In genomic region chr17:81509687-81510523, GRCh38 we compare ENCODE assay signal across 8 cellular contexts. TPM values are rescaled to one million over a fixed set of nuclear protein-coding genes. Genes with fewer than 3 reads are reported as not detected.
A peak's percentile ranks its signal among the peaks of the same experiment; 100 is the strongest.
DNase-seq lines count a peak whose midpoint lies in the region; ATAC-seq, FAIRE-seq and TF ChIP-seq lines count a peak whose summit lies in the region.

No MANE protein-coding gene starts in this region.

- peak; percentile 67 for TF ChIP-seq POLR2A in GM12892 (IDR thresholded peaks at IDR 0.05; ENCODE audit: low read depth, low read length)

- no peak for FAIRE-seq in GM12892 (lab: Jason Lieb, UNC)

- no peak overlapping the region for H3K27ac ChIP-seq in SJCRH30
- peak overlapping the region; percentile 68 for H3K27ac ChIP-seq in naive thymus-derived CD4-positive, alpha-beta T cell (ENCODE audit: low read depth, low read length)

- CTCF ChIA-PET in naive thymus-derived CD4-positive, alpha-beta T cell (lab: Charles Lee): no interaction called here

- no peaks in the 10 kb centered on the region for H3K27me3 ChIP-seq in SJCRH30
- H3K27me3 ChIP-seq in naive thymus-derived CD4-positive, alpha-beta T cell (ENCODE audit: control insufficient read depth in 2 of 2, insufficient read depth in 2 of 2, low read length in 2 of 2): no peaks in the 10 kb centered on the region

- ATAC-seq in naive thymus-derived CD4-positive, alpha-beta T cell: no peak
- ATAC-seq in HG03439 (IDR thresholded peaks at IDR 0.05; ENCODE audit: unreplicated experiment) (no peak), HG03159 (IDR thresholded peaks at IDR 0.05; ENCODE audit: unreplicated experiment) (no peak), GM18519 (IDR thresholded peaks at IDR 0.05; ENCODE audit: low FRiP score, unreplicated experiment) (no peak)

- POLR2A ChIA-PET in naive thymus-derived CD4-positive, alpha-beta T cell (lab: Charles Lee): interaction anchor here (0.5 to 7.5 kb wide), 19 partner anchors 7 to 1159 kb away, joined by 3 to 65 read pairs (median 5); partner anchors contain the start of genes ARL16, FAAP100, HGS and MRPL12

- peak overlapping the region; percentile 81 for H3K4me3 ChIP-seq in SJCRH30
- peak overlapping the region; percentile 77 for H3K4me3 ChIP-seq in naive thymus-derived CD4-positive, alpha-beta T cell (ENCODE audit: low read length)

- H3K4me1 ChIP-seq in SJCRH30: peaks cover 11% of the 10 kb centered on the region
- H3K4me1 ChIP-seq in naive thymus-derived CD4-positive, alpha-beta T cell (ENCODE audit: control insufficient read depth in 2 of 2, insufficient read depth in 2 of 2, low read length in 2 of 2): peaks cover 12 to 16% of the 10 kb centered on the region in 2 donors

- H3K4me1 Mint-ChIP-seq in dendritic cell treated with granulocyte-macrophage colony-stimulating factor and Interleukin-4, amounts not matched to agents 40 ng/mL and 50 ng/mL, for 4 days (ENCODE audit: low read depth): peaks cover 43% of the 10 kb centered on the region
- H3K4me1 Mint-ChIP-seq in naive thymus-derived CD4-positive, alpha-beta T cell: peaks cover 22 to 40% (median 35%) of the 10 kb centered on the region in 7 donors

- H3K27me3 Mint-ChIP-seq in dendritic cell treated with granulocyte-macrophage colony-stimulating factor and Interleukin-4, amounts not matched to agents 40 ng/mL and 50 ng/mL, for 4 days: peaks cover 2% of the 10 kb centered on the region
- H3K27me3 Mint-ChIP-seq in naive thymus-derived CD4-positive, alpha-beta T cell: peaks cover 0 to 10% (median 0%) of the 10 kb centered on the region in 5 donors

- H3K27ac Mint-ChIP-seq in dendritic cell treated with granulocyte-macrophage colony-stimulating factor and Interleukin-4, amounts not matched to agents 40 ng/mL and 50 ng/mL, for 4 days: peak overlapping the region; percentile 88
- peak overlapping the region; percentile 92 to 99 (median 95) for H3K27ac Mint-ChIP-seq in naive thymus-derived CD4-positive, alpha-beta T cell

- H3K9me3 Mint-ChIP-seq in dendritic cell treated with granulocyte-macrophage colony-stimulating factor and Interleukin-4, amounts not matched to agents 40 ng/mL and 50 ng/mL, for 4 days: no peaks in the 10 kb centered on the region
- peaks cover 0 to 19% (median 0%) of the 10 kb centered on the region in 11 donors for H3K9me3 Mint-ChIP-seq in naive thymus-derived CD4-positive, alpha-beta T cell

- peaks cover 48% of the 10 kb centered on the region for H3K36me3 Mint-ChIP-seq in dendritic cell treated with granulocyte-macrophage colony-stimulating factor and Interleukin-4, amounts not matched to agents 40 ng/mL and 50 ng/mL, for 4 days (ENCODE audit: low read depth)
- H3K36me3 Mint-ChIP-seq in naive thymus-derived CD4-positive, alpha-beta T cell: peaks cover 10 to 41% (median 34%) of the 10 kb centered on the region in 5 donors

- peaks cover 43% of the 10 kb centered on the region for H3K36me3 ChIP-seq in SJCRH30
- H3K36me3 ChIP-seq in naive thymus-derived CD4-positive, alpha-beta T cell (ENCODE audit: control insufficient read depth in 2 of 3, insufficient read depth in 3 of 3, low read length in 3 of 3): peaks cover 19 to 34% (median 22%) of the 10 kb centered on the region in 3 experiments

- DNase-seq in GM12892 (ENCODE audit: insufficient read length): no peak
- DNase-seq in SJCRH30: no peak
- peak in 7 of 9 donors; percentile 38 to 73 (median 55) for DNase-seq in naive thymus-derived CD4-positive, alpha-beta T cell
- no peak for DNase-seq in T-helper 9 cell

- H3K9me3 ChIP-seq in SJCRH30 (replicated peaks): no peaks in the 10 kb centered on the region
- no peaks in the 10 kb centered on the region for H3K9me3 ChIP-seq in naive thymus-derived CD4-positive, alpha-beta T cell (ENCODE audit: control insufficient read depth in 2 of 3, low read length in 3 of 3)

- H3K4me3 Mint-ChIP-seq in dendritic cell treated with granulocyte-macrophage colony-stimulating factor and Interleukin-4, amounts not matched to agents 40 ng/mL and 50 ng/mL, for 4 days: peak overlapping the region; percentile 99
- peak overlapping the region; percentile 91 to 100 (median 98) for H3K4me3 Mint-ChIP-seq in naive thymus-derived CD4-positive, alpha-beta T cell

- intact Hi-C loops in dendritic cell treated with granulocyte-macrophage colony-stimulating factor and Interleukin-4, amounts not matched to agents 40 ng/mL and 50 ng/mL, for 4 days (cut with micrococcal nuclease): loop anchor here (10.0 kb wide), 1 partner anchor 115 kb away; the partner anchor contains the start of gene BAHCC1
- intact Hi-C loops in naive thymus-derived CD4-positive, alpha-beta T cell (cut with micrococcal nuclease): loop anchor here (5.0 to 10.0 kb wide), 6 partner anchors 113 to 1698 kb away; partner anchors contain the start of genes ARL16 (in 2 of the 2), BAHCC1 (in 2 of the 2), HGS (in 2 of the 2) and CCDC137 (in 1 of the 2)

RNA-seq across cellular contexts. Expression of gene ACTG1, which starts 2.7 kb away (rescaled TPM):
- 2,092 TPM for polyA plus RNA-seq in GM12892 (2012; ENCODE audit: missing spikeins)
- 2,768 and 3,121 TPM in 2 replicates for total RNA-seq in SJCRH30 (2014; rRNA removed; shearing (Covaris generic))
- total RNA-seq in naive thymus-derived CD4-positive, alpha-beta T cell: 1,000 to 10,000 TPM in 4 of 5 experiments, 100 to 1,000 TPM in 1; 971 to 4,639 (median 1,185) TPM
- 1,000 to 10,000 TPM; 1,098 to 1,433 TPM for polyA plus RNA-seq in naive thymus-derived CD4-positive, alpha-beta T cell

RNA-seq across cellular contexts. Expression of gene FSCN2, which starts 18.3 kb away (rescaled TPM):
- 0.87 TPM for polyA plus RNA-seq in GM12892 (2012; ENCODE audit: missing spikeins)
- 0.43 and 0.61 TPM in 2 replicates for total RNA-seq in SJCRH30 (2014; rRNA removed; shearing (Covaris generic))
- 1 to 10 TPM in 2 of 5 experiments, under 1 TPM in 3; 0.56 to 1.6 (median 0.70) TPM for total RNA-seq in naive thymus-derived CD4-positive, alpha-beta T cell
- not detected for polyA plus RNA-seq in naive thymus-derived CD4-positive, alpha-beta T cell

RNA-seq across cellular contexts. Expression of gene FAAP100, which starts 42.2 kb away (rescaled TPM):
- 7.8 TPM for polyA plus RNA-seq in GM12892 (2012; ENCODE audit: missing spikeins)
- total RNA-seq in SJCRH30 (2014; rRNA removed; shearing (Covaris generic)): 52.3 and 60.7 TPM in 2 replicates
- total RNA-seq in naive thymus-derived CD4-positive, alpha-beta T cell: 10 to 100 TPM; 28.8 to 57.0 (median 43.6) TPM
- 10 to 100 TPM in 1 of 2 donors, 1 to 10 TPM in 1; 9.0 to 20.1 TPM for polyA plus RNA-seq in naive thymus-derived CD4-positive, alpha-beta T cell

Comparison
In these comparisons a context has a peak if more than half of its experiments do, and no peak if none do; other contexts are left out.
1. DNase-seq: peak in naive thymus-derived CD4-positive, alpha-beta T cell (7 of 9); none in GM12892 (single experiment), SJCRH30 (0 of 2) and T-helper 9 cell (single experiment).